In genomic region chr20:47418061-47418616, GRCh38 we compare ENCODE assay signal across 28 cellular contexts.
A peak's percentile ranks its signal among the peaks of the same experiment; 100 is the strongest.
DNase-seq lines count a peak whose midpoint lies in the region; ATAC-seq and TF ChIP-seq lines count a peak whose summit lies in the region.
"Had no signal": no experiment of that assay in that cellular context is flagged by ENCODE, and none has a peak within 500 bp of the region (broad histone marks: within the 10 kb centered on the region; RNA-seq: fewer than 3 reads in every experiment).

No MANE protein-coding gene starts in this region.

- H3K27ac Mint-ChIP-seq in CD4-positive, CD25-positive, alpha-beta regulatory T cell: peak overlapping the region in 2 of 3 donors; percentile 51 to 82
- peak overlapping the region; percentile 50 for H3K27ac Mint-ChIP-seq in osteocyte (ENCODE audit: unreplicated experiment)
- H3K27ac Mint-ChIP-seq: activated CD4-positive, alpha-beta memory T cell treated with anti-CD3 and anti-CD28 coated beads for 36 hours; activated T-cell treated with anti-CD3 and anti-CD28 coated beads, Interleukin-2, amount 50 U/mL, for 72 hours; brain; H9 had no signal

- H3F3A ChIP-seq in SU-DHL-6 (ENCODE audit: insufficient read depth): peaks cover 85% of the 10 kb centered on the region
- no peaks in the 10 kb centered on the region for H3F3A ChIP-seq in SK-N-SH (replicated peaks; ENCODE audit: insufficient read depth)

- H3K4me1 ChIP-seq in CD4-positive, CD25-positive, alpha-beta regulatory T cell (ENCODE audit: control insufficient read depth, insufficient read depth, low read length, poor library complexity, severe bottlenecking): peaks cover 27% of the 10 kb centered on the region
- H3K4me1 ChIP-seq in HCT116 (ENCODE audit: control insufficient read depth in 1 of 2, insufficient read depth in 2 of 2, low read length in 2 of 2) (peaks cover 5 to 14% of the 10 kb centered on the region in 2 experiments), SK-N-SH (ENCODE audit: control insufficient read depth in 1 of 2, insufficient read depth in 2 of 2, low read depth in 1 of 2, low read length in 1 of 2) (no peaks in the 10 kb centered on the region; a peak in 1 of 4 replicates)
- H3K4me1 ChIP-seq: transverse colon had no signal

- no peak for TF ChIP-seq POLR2A in HCT116 (IDR thresholded peaks at IDR 0.05; ENCODE audit: borderline replicate concordance, extremely low read depth, insufficient read depth, insufficient read length)

- H3K9me2 ChIP-seq in HCT116 (ENCODE audit: insufficient read depth): no peaks in the 10 kb centered on the region
- H3K9me2 ChIP-seq in SU-DHL-6 (replicated peaks; ENCODE audit: insufficient read depth, low read length): no peaks in the 10 kb centered on the region
- H3K9me2 ChIP-seq in SK-N-SH: no peaks in the 10 kb centered on the region

- no peak overlapping the region for H3K27ac ChIP-seq in CD4-positive, CD25-positive, alpha-beta regulatory T cell (ENCODE audit: insufficient read depth, low read length, poor library complexity, severe bottlenecking)
- H3K27ac ChIP-seq in HCT116 (ENCODE audit: low read depth, low read length) (no peak overlapping the region), SU-DHL-6 (ENCODE audit: low read depth, low read length) (peak overlapping the region; percentile 99), SK-N-SH (ENCODE audit: low read depth in 2 of 2, low read length in 1 of 2) (no peak overlapping the region)
- H3K27ac ChIP-seq: left lung, SK-N-MC had no signal

- RAD21 ChIA-PET in HCT116 (lab: Charles Lee; ENCODE audit: low non-redundant PET in 1 of 2, low total read pairs in 2 of 2, uncharacterized antibody in 2 of 2, unreplicated experiment in 2 of 2): no interaction called here

- no peaks in the 10 kb centered on the region for H3K79me2 ChIP-seq in HCT116 (ENCODE audit: insufficient read depth, low read length)
- H3K79me2 ChIP-seq in SU-DHL-6 (ENCODE audit: insufficient read depth, low read length): peaks cover 21% of the 10 kb centered on the region
- H3K79me2 ChIP-seq in SK-N-SH (ENCODE audit: insufficient read depth): no peaks in the 10 kb centered on the region

- BruUV-seq in HCT116 (replicated peaks; lab: Mats Ljungman, UMichigan): no TSS peak

- TF ChIP-seq RAD21 in HCT116 (IDR thresholded peaks at IDR 0.05; ENCODE audit: low read depth) (no peak), SK-N-SH (IDR thresholded peaks at IDR 0.05; ENCODE audit: low read length) (no peak)

- no peak overlapping the region for H3K9ac ChIP-seq in HCT116 (ENCODE audit: low read length)
- peak overlapping the region; percentile 64 for H3K9ac ChIP-seq in SU-DHL-6 (ENCODE audit: low read length)
- no peak overlapping the region for H3K9ac ChIP-seq in SK-N-SH

- H3K4me2 ChIP-seq in HCT116 (ENCODE audit: low read length) (peak overlapping the region; percentile 28), SU-DHL-6 (ENCODE audit: low read depth, low read length, poor library complexity, severe bottlenecking) (peak overlapping the region; percentile 87), SK-N-SH (no peak overlapping the region)

- H4K20me1 ChIP-seq in HCT116 (ENCODE audit: insufficient read depth): no peaks in the 10 kb centered on the region
- H4K20me1 ChIP-seq in SU-DHL-6 (ENCODE audit: low read depth, low read length): no peaks in the 10 kb centered on the region
- H4K20me1 ChIP-seq in SK-N-SH (ENCODE audit: insufficient read depth): no peaks in the 10 kb centered on the region

- no peak for ATAC-seq in CD4-positive, CD25-positive, alpha-beta regulatory T cell (ENCODE audit: low read depth in 2 of 2)
- ATAC-seq in HCT116: peak; percentile 38; the same call in 1 of the 2 replicates
- ATAC-seq in HG03342 (IDR thresholded peaks at IDR 0.05; ENCODE audit: unreplicated experiment): no peak
- ATAC-seq: activated T-cell treated with anti-CD3 and anti-CD28 coated beads, Interleukin-2, amount 50 U/mL, for 72 hours; esophagus mucosa; left lung; T-helper 17 cell had no signal

- no peaks in the 10 kb centered on the region for H3K36me3 ChIP-seq in CD4-positive, CD25-positive, alpha-beta regulatory T cell (ENCODE audit: control insufficient read depth, insufficient read depth, low read length)
- no peaks in the 10 kb centered on the region for H3K36me3 ChIP-seq in HCT116 (ENCODE audit: control insufficient read depth in 1 of 2, insufficient read depth in 2 of 2, low read length in 2 of 2)
- H3K36me3 ChIP-seq in SU-DHL-6 (ENCODE audit: low read length): 0 out of 2 replicates have a peak, but pooled peaks cover 5% of the 10 kb centered on the region
- no peaks in the 10 kb centered on the region for H3K36me3 ChIP-seq in SK-N-SH (replicated peaks in 1 of 2; ENCODE audit: control insufficient read depth in 1 of 2, insufficient read depth in 2 of 2, low read length in 1 of 2)
- H3K36me3 ChIP-seq: left lung, transverse colon had no signal

- WGBS in SK-N-SH (ENCODE audit: low lambda C conversion rate): 80% methylated on average over 7 of the region's 7 CpGs

- H3K4me3 Mint-ChIP-seq in CD4-positive, CD25-positive, alpha-beta regulatory T cell: peak overlapping the region in 1 of 4 donors; percentile 40
- no peak overlapping the region for H3K4me3 Mint-ChIP-seq in osteocyte (ENCODE audit: unreplicated experiment)
- H3K4me3 Mint-ChIP-seq: activated CD4-positive, alpha-beta memory T cell treated with anti-CD3 and anti-CD28 coated beads for 36 hours; activated T-cell treated with anti-CD3 and anti-CD28 coated beads, Interleukin-2, amount 50 U/mL, for 72 hours; brain; H9; T-helper 17 cell had no signal

- POLR2A ChIA-PET in HCT116 (lab: Charles Lee) (interaction anchor here (0.7 kb wide), 1 partner anchor 26 kb away, joined by 4 read pairs; no protein-coding TSS in a partner anchor), SK-N-SH (lab: Yijun Ruan, JAX) (no interaction called here)

- H3K4me3 ChIP-seq in CD4-positive, CD25-positive, alpha-beta regulatory T cell (ENCODE audit: low read depth, low read length): no peak overlapping the region
- H3K4me3 ChIP-seq in HCT116 (replicated peaks in 1 of 2; ENCODE audit: low read depth in 1 of 2, low read length in 2 of 2): no peak overlapping the region
- H3K4me3 ChIP-seq in SU-DHL-6 (ENCODE audit: insufficient read depth, low read length, poor library complexity, severe bottlenecking): no peak overlapping the region
- no peak overlapping the region for H3K4me3 ChIP-seq in SK-N-SH (ENCODE audit: low read depth in 2 of 2, low read length in 1 of 2)
- H3K4me3 ChIP-seq: left lung, SK-N-MC, transverse colon had no signal

- no peaks in the 10 kb centered on the region for H3K27me3 Mint-ChIP-seq in CD4-positive, CD25-positive, alpha-beta regulatory T cell
- no peaks in the 10 kb centered on the region for H3K27me3 Mint-ChIP-seq in osteocyte (ENCODE audit: unreplicated experiment)
- H3K27me3 Mint-ChIP-seq: activated CD4-positive, alpha-beta memory T cell treated with anti-CD3 and anti-CD28 coated beads for 36 hours; T-helper 17 cell had no signal

- H3K9me3 Mint-ChIP-seq in CD4-positive, CD25-positive, alpha-beta regulatory T cell: no peaks in the 10 kb centered on the region
- no peaks in the 10 kb centered on the region for H3K9me3 Mint-ChIP-seq in osteocyte (ENCODE audit: unreplicated experiment)
- H3K9me3 Mint-ChIP-seq: activated CD4-positive, alpha-beta memory T cell treated with anti-CD3 and anti-CD28 coated beads for 36 hours; activated T-cell treated with anti-CD3 and anti-CD28 coated beads, Interleukin-2, amount 50 U/mL, for 72 hours; H9 had no signal

- no peaks in the 10 kb centered on the region for H3K36me3 Mint-ChIP-seq in CD4-positive, CD25-positive, alpha-beta regulatory T cell
- H3K36me3 Mint-ChIP-seq in osteocyte (ENCODE audit: unreplicated experiment): no peaks in the 10 kb centered on the region
- H3K36me3 Mint-ChIP-seq: activated CD4-positive, alpha-beta memory T cell treated with anti-CD3 and anti-CD28 coated beads for 36 hours; brain had no signal

- intact Hi-C loops in HCT116 (cut with micrococcal nuclease): no loop called here

- CTCF ChIA-PET in HCT116 (lab: Charles Lee): no interaction called here
- CTCF ChIA-PET in SK-N-SH (lab: Yijun Ruan, JAX): no interaction called here

- no peaks in the 10 kb centered on the region for H3K27me3 ChIP-seq in CD4-positive, CD25-positive, alpha-beta regulatory T cell (ENCODE audit: control insufficient read depth, insufficient read depth, low read length)
- no peaks in the 10 kb centered on the region for H3K27me3 ChIP-seq in HCT116 (ENCODE audit: insufficient read depth, low read length)
- no peaks in the 10 kb centered on the region for H3K27me3 ChIP-seq in SU-DHL-6 (ENCODE audit: low read length)
- no peaks in the 10 kb centered on the region for H3K27me3 ChIP-seq in SK-N-SH (ENCODE audit: insufficient read depth)
- H3K27me3 ChIP-seq: left lung, transverse colon had no signal

- peaks cover 8 to 46% (median 24%) of the 10 kb centered on the region in 4 donors for H3K4me1 Mint-ChIP-seq in CD4-positive, CD25-positive, alpha-beta regulatory T cell
- H3K4me1 Mint-ChIP-seq in osteocyte (ENCODE audit: unreplicated experiment): peaks cover 10% of the 10 kb centered on the region

- H3K9me3 ChIP-seq in CD4-positive, CD25-positive, alpha-beta regulatory T cell (ENCODE audit: control insufficient read depth in 2 of 2, low read length in 2 of 2): no peaks in the 10 kb centered on the region
- H3K9me3 ChIP-seq in HCT116 (ENCODE audit: control insufficient read depth in 1 of 2, insufficient read depth in 1 of 2, low read depth in 1 of 2, low read length in 2 of 2) (no peaks in the 10 kb centered on the region), SU-DHL-6 (ENCODE audit: insufficient read depth, low read length) (no peaks in the 10 kb centered on the region), SK-N-SH (no peaks in the 10 kb centered on the region)
- H3K9me3 ChIP-seq: left lung, transverse colon had no signal

- peak overlapping the region; percentile 83 for H2AFZ ChIP-seq in HCT116 (ENCODE audit: low read depth, low read length, poor library complexity, severe bottlenecking)
- no peak overlapping the region for H2AFZ ChIP-seq in SU-DHL-6 (ENCODE audit: low read depth, low read length, severe bottlenecking)
- no peak overlapping the region for H2AFZ ChIP-seq in SK-N-SH (ENCODE audit: low read depth)

- DNase-seq in CD4-positive, CD25-positive, alpha-beta regulatory T cell: no peak
- DNase-seq in HCT116 (ENCODE audit: low read depth, low spot score) (no peak), osteocyte (ENCODE audit: extremely low spot score, unreplicated experiment) (no peak), mucosa of gallbladder (ENCODE audit: low spot score) (no peak), SK-N-SH (no peak), NCI-H1694 treated with DMSO at 0.1 percent for 48 hours (lab: John Stamatoyannopoulos, UW) (no peak)
- DNase-seq: activated CD4-positive, alpha-beta memory T cell treated with anti-CD3 and anti-CD28 coated beads for 36 hours; activated CD4-positive, CD25-positive, alpha-beta regulatory T cell treated with anti-CD3 and anti-CD28 coated beads, Interleukin-2, amount 50 U/mL, for 72 hours; activated T-cell treated with anti-CD3 and anti-CD28 coated beads, Interleukin-2, amount 50 U/mL, for 72 hours; C1 segment of cervical spinal cord; DMS79 treated with DMSO at 0.1 percent for 48 hours; H9; islet precursor cell; Kasumi-1; left lung; mesendoderm; NCI-H1436; NCI-H2081 treated with DMSO at 0.1 percent for 48 hours; NCI-H748 treated with DMSO at 0.1 percent for 48 hours; stimulated activated CD4-positive, alpha-beta T cell treated with anti-CD3 and anti-CD28 coated beads, Interleukin-15, amount 100 ng/mL, for 24 hours; stimulated activated CD4-positive, alpha-beta T cell treated with anti-CD3 and anti-CD28 coated beads, Interleukin-4, amount 100 ng/mL, for 4 hours; T-helper 17 cell; transverse colon had no signal

- TF ChIP-seq EP300 in SK-N-SH (IDR thresholded peaks at IDR 0.05; ENCODE audit: borderline replicate concordance in 1 of 2, low read depth in 1 of 2, low read length in 1 of 2): no peak

- no peak for TF ChIP-seq CTCF in HCT116 (IDR thresholded peaks at IDR 0.05 in 2 of 3, conservative IDR thresholded peaks at IDR 0.05 in 1 of 3; ENCODE audit: borderline replicate concordance in 1 of 3, insufficient read depth in 1 of 3, low read depth in 2 of 3, low read length in 2 of 3)
- TF ChIP-seq CTCF in SU-DHL-6 (IDR thresholded peaks at IDR 0.05; ENCODE audit: insufficient read depth, low read length, poor library complexity, severe bottlenecking): no peak
- no peak for TF ChIP-seq CTCF in osteocyte (IDR thresholded peaks at IDR 0.05)
- TF ChIP-seq CTCF in SK-N-SH (IDR thresholded peaks at IDR 0.05): no peak
